Comparison of ENCODE assay signal across 20 cellular contexts in the genomic region with DNA sequence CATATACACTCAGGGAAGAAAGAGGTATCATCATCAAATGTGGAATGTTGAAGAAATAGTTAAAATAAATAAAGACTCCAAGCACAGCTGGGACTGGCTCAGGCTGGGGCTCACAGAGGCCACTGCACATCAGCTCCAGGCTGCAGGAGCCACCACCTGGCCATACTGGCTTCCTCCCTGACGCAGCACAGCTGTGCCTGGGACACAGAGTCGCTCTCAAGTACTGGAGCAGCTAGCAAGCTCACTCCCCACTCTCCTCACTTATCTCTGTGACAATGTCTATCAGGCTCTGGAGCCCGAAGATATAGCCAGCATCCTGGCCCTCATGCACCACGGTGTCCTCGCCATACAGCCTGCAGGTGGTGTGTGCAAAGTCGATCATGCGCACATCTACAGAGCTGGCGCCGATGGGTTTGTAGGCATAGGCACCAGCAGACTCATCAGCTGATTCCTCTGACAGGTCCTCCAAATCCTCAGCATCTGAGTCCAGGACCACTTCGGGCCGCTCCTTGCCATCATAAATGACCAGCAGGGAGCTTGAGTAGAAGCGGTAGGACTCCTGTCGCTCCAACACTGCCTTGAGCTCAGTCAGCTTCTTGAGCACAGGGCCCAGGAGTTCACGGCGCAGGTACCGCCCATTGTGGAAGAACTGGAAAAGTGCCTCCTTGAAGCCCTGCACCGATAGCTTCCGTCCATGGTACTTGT. TPM values are rescaled to one million over a fixed set of nuclear protein-coding genes. Genes with fewer than 3 reads are reported as not detected.
DNase-seq lines count a peak whose midpoint lies in the region; FAIRE-seq and TF ChIP-seq lines count a peak whose summit lies in the region.
"Had no signal": no experiment of that assay in that cellular context is flagged by ENCODE, and none has a peak within 500 bp of the region (broad histone marks: within the 10 kb centered on the region; RNA-seq: fewer than 3 reads in every experiment).

No MANE protein-coding gene starts in this region.

- H3K27ac ChIP-seq in mammary epithelial cell (ENCODE audit: insufficient read depth, low read depth, low read length) (no peak overlapping the region), astrocyte (ENCODE audit: low read depth, low read length) (no peak overlapping the region)
- H3K27ac ChIP-seq: colonic mucosa, ovary, suprapubic skin had no signal

- H3K9me3 Mint-ChIP-seq in MCF 10A (ENCODE audit: unreplicated experiment) (no peaks in the 10 kb centered on the region), astrocyte (ENCODE audit: unreplicated experiment) (no peaks in the 10 kb centered on the region), progenitor cell of endocrine pancreas (ENCODE audit: low read depth) (no peaks in the 10 kb centered on the region)
- H3K9me3 Mint-ChIP-seq: CD14-positive monocyte; memory B cell; naive thymus-derived CD4-positive, alpha-beta T cell had no signal

- TF ChIP-seq CTCF in MCF 10A (IDR thresholded peaks at IDR 0.05; ENCODE audit: unreplicated experiment) (no peak), mammary epithelial cell (conservative IDR thresholded peaks at IDR 0.05 in 1 of 2, IDR thresholded peaks at IDR 0.05 in 1 of 2; ENCODE audit: extremely low read depth in 1 of 2, insufficient read depth in 1 of 2, low read depth in 1 of 2, low read length in 2 of 2) (no peak), astrocyte (IDR thresholded peaks at IDR 0.05; ENCODE audit: insufficient read depth, low read depth, low read length) (no peak), progenitor cell of endocrine pancreas (IDR thresholded peaks at IDR 0.05; ENCODE audit: unreplicated experiment) (no peak)

- H3K4me2 ChIP-seq in mammary epithelial cell (ENCODE audit: insufficient read depth, low read depth, low read length) = no peak overlapping the region
- no peak overlapping the region for H3K4me2 ChIP-seq in astrocyte (ENCODE audit: low read length)

- BruUV-seq in MCF 10A (replicated peaks; lab: Mats Ljungman, UMichigan) (no TSS peak), mammary epithelial cell (replicated peaks; lab: Mats Ljungman, UMichigan) (no TSS peak)

- no peaks in the 10 kb centered on the region for H4K20me1 ChIP-seq in mammary epithelial cell (ENCODE audit: insufficient read depth, low read length)
- peaks cover 81% of the 10 kb centered on the region for H4K20me1 ChIP-seq in astrocyte (ENCODE audit: insufficient read depth, low read length)

- POLR2A ChIA-PET in MCF 10A (lab: Yijun Ruan, JAX) = interaction anchor here (1.1 to 1.6 kb wide), 2 partner anchors 21 to 31 kb away, joined by 3 to 6 read pairs; no protein-coding TSS in a partner anchor

- H3K4me3 Mint-ChIP-seq in MCF 10A (ENCODE audit: unreplicated experiment) (no peak overlapping the region), astrocyte (ENCODE audit: unreplicated experiment) (no peak overlapping the region), progenitor cell of endocrine pancreas (ENCODE audit: low read depth) (no peak overlapping the region)
- H3K4me3 Mint-ChIP-seq: activated CD4-positive, alpha-beta T cell treated with anti-CD3 and anti-CD28 coated beads for 36 hours; activated naive CD8-positive, alpha-beta T cell; CD14-positive monocyte; memory B cell had no signal

- in situ Hi-C loops in mammary epithelial cell (cut with MboI; ENCODE audit: low sequenced_read_pairs in 2 of 2) = no loop called here

- H3K27me3 ChIP-seq in mammary epithelial cell (ENCODE audit: insufficient read depth, low read length) (no peaks in the 10 kb centered on the region), astrocyte (ENCODE audit: insufficient read depth, low read length) (no peaks in the 10 kb centered on the region)
- H3K27me3 ChIP-seq: colonic mucosa, ovary, sigmoid colon, suprapubic skin had no signal

- H3K36me3 Mint-ChIP-seq in MCF 10A (ENCODE audit: insufficient read depth, unreplicated experiment) (peaks cover 84% of the 10 kb centered on the region), astrocyte (ENCODE audit: low read depth, unreplicated experiment) (peaks cover 19% of the 10 kb centered on the region), progenitor cell of endocrine pancreas (ENCODE audit: insufficient read depth) (peaks cover 30% of the 10 kb centered on the region)
- H3K36me3 Mint-ChIP-seq: activated naive CD8-positive, alpha-beta T cell had no signal

- DNase-seq in MCF 10A (ENCODE audit: unreplicated experiment) (no peak), mammary epithelial cell (no peak), astrocyte (ENCODE audit: low read depth) (no peak), progenitor cell of endocrine pancreas (ENCODE audit: low spot score, unreplicated experiment) (no peak), middle frontal gyrus (ENCODE audit: extremely low spot score, low spot score) (no peak), mesenteric fat pad (ENCODE audit: low spot score) (no peak)
- DNase-seq: activated CD4-positive, alpha-beta T cell treated with anti-CD3 and anti-CD28 coated beads for 36 hours; colonic mucosa; DMS153; GF-D8; naive thymus-derived CD4-positive, alpha-beta T cell; NCI-H1436; NCI-H526; ovary; sigmoid colon had no signal

- H3K27me3 Mint-ChIP-seq in MCF 10A (ENCODE audit: insufficient read depth, unreplicated experiment) = no peaks in the 10 kb centered on the region
- no peaks in the 10 kb centered on the region for H3K27me3 Mint-ChIP-seq in astrocyte (ENCODE audit: low read depth, unreplicated experiment)
- no peaks in the 10 kb centered on the region for H3K27me3 Mint-ChIP-seq in progenitor cell of endocrine pancreas
- H3K27me3 Mint-ChIP-seq: activated CD4-positive, alpha-beta T cell treated with anti-CD3 and anti-CD28 coated beads for 36 hours; activated naive CD8-positive, alpha-beta T cell; memory B cell; naive thymus-derived CD4-positive, alpha-beta T cell had no signal

- H2AFZ ChIP-seq in mammary epithelial cell (ENCODE audit: low read depth, low read length) (no peak overlapping the region), astrocyte (ENCODE audit: low read depth, low read length) (no peak overlapping the region)

- WGBS in mammary epithelial cell (ENCODE audit: low coverage, missing lambda C conversion rate) = 82% methylated on average over 18 of the region's 18 CpGs

- H3K9me3 ChIP-seq in mammary epithelial cell (replicated peaks; ENCODE audit: insufficient read depth, low read length) (no peaks in the 10 kb centered on the region), astrocyte (ENCODE audit: insufficient read depth, low read depth, low read length) (no peaks in the 10 kb centered on the region)
- H3K9me3 ChIP-seq: colonic mucosa, ovary, sigmoid colon, suprapubic skin had no signal

- intact Hi-C loops in MCF 10A (cut with micrococcal nuclease) (loop anchor here (5.0 to 10.0 kb wide), 2 partner anchors 79 to 133 kb away; partner anchors contain the start of gene PFKFB4), mammary epithelial cell (cut with micrococcal nuclease) (no loop called here)

- H3K27ac Mint-ChIP-seq in MCF 10A (ENCODE audit: low read depth, unreplicated experiment) = peak overlapping the region; percentile 35
- H3K27ac Mint-ChIP-seq in astrocyte (ENCODE audit: unreplicated experiment) = peak overlapping the region; percentile 34
- peak overlapping the region; percentile 52 for H3K27ac Mint-ChIP-seq in progenitor cell of endocrine pancreas
- H3K27ac Mint-ChIP-seq: activated CD4-positive, alpha-beta T cell treated with anti-CD3 and anti-CD28 coated beads for 36 hours; memory B cell had no signal

- CTCF ChIA-PET in MCF 10A (lab: Yijun Ruan, JAX) = interaction anchor here (0.6 to 1.3 kb wide), 2 partner anchors 22 to 52 kb away, joined by 3 to 5 read pairs; no protein-coding TSS in a partner anchor
- CTCF ChIA-PET in mammary epithelial cell (lab: Charles Lee; ENCODE audit: low non-redundant PET) = no interaction called here

- H3K4me1 ChIP-seq in mammary epithelial cell (ENCODE audit: insufficient read depth, low read length) = peaks cover 38% of the 10 kb centered on the region
- H3K4me1 ChIP-seq in astrocyte (ENCODE audit: insufficient read depth, low read length) = peaks cover 28% of the 10 kb centered on the region

- FAIRE-seq in astrocyte (lab: Jason Lieb, UNC) = no peak
- FAIRE-seq: TTC549 had no signal

- H3K9ac ChIP-seq in mammary epithelial cell (ENCODE audit: insufficient read depth, low read length) = no peak overlapping the region
- no peak overlapping the region for H3K9ac ChIP-seq in astrocyte (ENCODE audit: low read length)

- H3K36me3 ChIP-seq in mammary epithelial cell (ENCODE audit: insufficient read depth, low read length) (peaks cover 36% of the 10 kb centered on the region), astrocyte (ENCODE audit: insufficient read depth, low read length) (peaks cover 53% of the 10 kb centered on the region)
- H3K36me3 ChIP-seq: ovary had no signal

- H3K79me2 ChIP-seq in mammary epithelial cell (ENCODE audit: insufficient read depth, low read length) = peaks cover 56% of the 10 kb centered on the region
- H3K79me2 ChIP-seq in astrocyte (ENCODE audit: insufficient read depth, low read length) = peaks cover 53% of the 10 kb centered on the region

- H3K4me1 Mint-ChIP-seq in MCF 10A (ENCODE audit: insufficient read depth, unreplicated experiment) = peaks cover 39% of the 10 kb centered on the region
- peaks cover 23% of the 10 kb centered on the region for H3K4me1 Mint-ChIP-seq in astrocyte (ENCODE audit: low read depth, unreplicated experiment)
- peaks cover 20% of the 10 kb centered on the region for H3K4me1 Mint-ChIP-seq in progenitor cell of endocrine pancreas (ENCODE audit: low read depth)

- dilution Hi-C loops in mammary epithelial cell (cut with HindIII; ENCODE audit: low sequenced_read_pairs) = no loop called here

- H3K4me3 ChIP-seq in mammary epithelial cell (replicated peaks in 1 of 3; ENCODE audit: insufficient read depth in 1 of 3, low read depth in 2 of 3, low read length in 3 of 3) (no peak overlapping the region), astrocyte (ENCODE audit: insufficient read depth, low read depth, low read length) (no peak overlapping the region)
- H3K4me3 ChIP-seq: colonic mucosa, ovary, sigmoid colon, suprapubic skin had no signal

RNA-seq across cellular contexts. Expression of gene NCKIPSD, which starts 2.5 kb away (rescaled TPM):
- total RNA-seq in MCF 10A (2022) (23.8 and 26.9 TPM in 2 replicates), mammary epithelial cell (10 to 100 TPM; 14.8 to 21.1 TPM), astrocyte (18.3 and 21.6 TPM in 2 replicates), progenitor cell of endocrine pancreas (29.8 and 32.0 TPM in 2 replicates), mesenteric fat pad (19.9 TPM)
- polyA plus RNA-seq in mammary epithelial cell = 23.8 TPM
- polyA minus RNA-seq in mammary epithelial cell = 14.0 TPM

RNA-seq across cellular contexts. Expression of gene CELSR3, which starts 25.5 kb away (rescaled TPM):
- total RNA-seq in MCF 10A (2022) = 17.6 and 21.5 TPM in 2 replicates
- 1 to 10 TPM; 1.7 to 2.2 TPM for total RNA-seq in mammary epithelial cell
- polyA plus RNA-seq in mammary epithelial cell = 0.51 TPM
- polyA minus RNA-seq in mammary epithelial cell = 1.8 TPM
- 8.6 and 10.2 TPM in 2 replicates for total RNA-seq in astrocyte
- 14.9 and 15.2 TPM in 2 replicates for total RNA-seq in progenitor cell of endocrine pancreas
- 0.64 TPM for total RNA-seq in mesenteric fat pad
- polyA plus RNA-seq: CD14-positive monocyte had no signal

RNA-seq across cellular contexts. Expression of gene IP6K2, which starts 28.8 kb away (rescaled TPM):
- total RNA-seq in MCF 10A (2022) = 99.3 and 117 TPM in 2 replicates
- 10 to 100 TPM; 62.7 to 95.8 TPM for total RNA-seq in mammary epithelial cell
- 94.7 TPM for polyA plus RNA-seq in mammary epithelial cell
- 33.8 TPM for polyA minus RNA-seq in mammary epithelial cell
- total RNA-seq in astrocyte = 92.9 and 104 TPM in 2 replicates
- 207 and 212 TPM in 2 replicates for total RNA-seq in progenitor cell of endocrine pancreas
- total RNA-seq in mesenteric fat pad = 40.4 TPM

RNA-seq across cellular contexts. Expression of gene SLC26A6, which starts 52.9 kb away (rescaled TPM):
- total RNA-seq in MCF 10A (2022) (47.4 and 63.3 TPM in 2 replicates), mammary epithelial cell (10 to 100 TPM; 29.5 to 47.7 TPM), astrocyte (30.3 and 32.0 TPM in 2 replicates), progenitor cell of endocrine pancreas (31.0 and 35.9 TPM in 2 replicates), mesenteric fat pad (11.5 TPM)
- polyA plus RNA-seq in mammary epithelial cell = 38.9 TPM
- 44.6 TPM for polyA minus RNA-seq in mammary epithelial cell
